8 cellular contexts compared by ENCODE assay signal in the genomic region with DNA sequence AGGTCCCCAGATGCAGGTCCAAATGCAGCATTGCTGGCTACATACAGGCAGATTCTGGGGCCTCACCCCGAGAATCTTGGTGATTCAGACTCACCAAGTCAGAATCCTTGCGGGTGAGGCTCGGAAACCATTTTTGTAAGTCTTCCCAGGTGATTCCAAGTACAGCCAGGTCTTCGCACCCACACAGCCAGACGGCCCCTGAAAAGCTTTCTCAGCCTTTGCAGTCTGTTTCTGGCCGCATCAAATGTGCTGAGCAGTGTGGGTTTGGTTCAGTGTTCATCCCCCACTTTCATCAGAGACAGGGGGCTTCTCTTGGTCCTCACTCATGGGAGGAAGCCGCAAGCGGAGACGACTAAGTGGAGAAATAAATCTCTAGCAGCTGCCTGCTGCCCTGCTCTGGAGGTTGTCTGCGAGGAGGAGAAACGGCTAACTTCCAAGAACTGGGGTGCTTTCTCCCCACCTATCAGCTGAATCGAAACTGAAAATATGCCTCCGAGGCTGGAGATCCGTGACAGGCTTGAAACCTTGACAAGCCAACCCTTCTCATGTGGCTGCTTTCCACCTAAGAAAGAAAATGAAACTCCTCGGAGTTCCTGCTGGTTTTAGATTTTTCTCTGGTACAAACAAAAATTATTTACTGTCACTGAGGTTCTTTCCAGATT. TPM values are rescaled to one million over a fixed set of nuclear protein-coding genes. Genes with fewer than 3 reads are reported as not detected.
A peak's percentile ranks its signal among the peaks of the same experiment; 100 is the strongest.
DNase-seq lines count a peak whose midpoint lies in the region; ATAC-seq, FAIRE-seq and TF ChIP-seq lines count a peak whose summit lies in the region.

No MANE protein-coding gene starts in this region.

- FAIRE-seq in bronchial epithelial cell (lab: Jason Lieb, UNC) = no peak

- H3K9ac ChIP-seq in muscle layer of colon (ENCODE audit: low read length) (peak overlapping the region; percentile 78), stomach smooth muscle (ENCODE audit: low read length in 2 of 2) (peak overlapping the region; percentile 79 to 80)

- no TSS peak for BruUV-seq in A673 (replicated peaks; lab: Mats Ljungman, UMichigan)

- TF ChIP-seq CTCF in bronchial epithelial cell (IDR thresholded peaks at IDR 0.05; ENCODE audit: insufficient read depth, low read length, severe bottlenecking) (no peak), A673 (conservative IDR thresholded peaks at IDR 0.05; ENCODE audit: low read depth, low read length) (no peak)

- no peaks in the 10 kb centered on the region for H3K9me3 ChIP-seq in muscle layer of colon (ENCODE audit: low read length)
- no peaks in the 10 kb centered on the region for H3K9me3 ChIP-seq in stomach smooth muscle (ENCODE audit: control insufficient read depth in 2 of 2, low read length in 2 of 2)
- no peaks in the 10 kb centered on the region for H3K9me3 ChIP-seq in A673 (ENCODE audit: low read depth, low read length, poor library complexity, severe bottlenecking)

- H3K4me3 ChIP-seq in bronchial epithelial cell (ENCODE audit: low read depth, low read length) (peak overlapping the region; percentile 19), muscle layer of colon (ENCODE audit: low read depth in 1 of 2, low read length in 2 of 2) (peak overlapping the region; percentile 36 to 55), stomach smooth muscle (ENCODE audit: low read length in 2 of 2) (peak overlapping the region; percentile 75 to 83), A673 (ENCODE audit: low read depth, low read length, poor library complexity, severe bottlenecking) (no peak overlapping the region)

- H3K4me1 ChIP-seq in muscle layer of colon (ENCODE audit: insufficient read depth, low read length) = peaks cover 32% of the 10 kb centered on the region
- H3K4me1 ChIP-seq in stomach smooth muscle (ENCODE audit: control insufficient read depth, insufficient read depth, low read length) = peaks cover 29% of the 10 kb centered on the region
- H3K4me1 ChIP-seq in A673 (ENCODE audit: insufficient read depth, low read length, poor library complexity, severe bottlenecking) = no peaks in the 10 kb centered on the region

- no peaks in the 10 kb centered on the region for H3K27me3 ChIP-seq in bronchial epithelial cell (ENCODE audit: control insufficient read depth, insufficient read depth, low read length)
- H3K27me3 ChIP-seq in muscle layer of colon (ENCODE audit: control insufficient read depth in 1 of 2, insufficient read depth in 2 of 2, low read length in 2 of 2) = no peaks in the 10 kb centered on the region
- H3K27me3 ChIP-seq in stomach smooth muscle (ENCODE audit: control insufficient read depth in 1 of 2, insufficient read depth in 2 of 2, low read length in 2 of 2) = no peaks in the 10 kb centered on the region
- no peaks in the 10 kb centered on the region for H3K27me3 ChIP-seq in A673 (replicated peaks; ENCODE audit: insufficient read depth, low read depth, low read length, poor library complexity)

- intact Hi-C loops in A673 (cut with micrococcal nuclease; ENCODE audit: unreplicated experiment) = no loop called here

- POLR2A ChIA-PET in A673 (lab: Charles Lee; ENCODE audit: low non-redundant PET) = no interaction called here

- CTCF ChIA-PET in A673 (lab: Charles Lee) = interaction anchor here (0.6 kb wide), 1 partner anchor 59 kb away, joined by 5 read pairs; no protein-coding TSS in a partner anchor

- ATAC-seq in GM18868 (IDR thresholded peaks at IDR 0.05; ENCODE audit: unreplicated experiment) (peak; percentile 89), HG03045 (IDR thresholded peaks at IDR 0.05; ENCODE audit: unreplicated experiment) (peak; percentile 86)

- DNase-seq in T-helper 22 cell (ENCODE audit: low read depth) (peak; percentile 26), bronchial epithelial cell (ENCODE audit: low read depth) (no peak), A673 (ENCODE audit: low spot score) (no peak), NCI-H1105 treated with DMSO at 0.1 percent for 48 hours (lab: John Stamatoyannopoulos, UW) (no peak)

- H3K36me3 ChIP-seq in bronchial epithelial cell (ENCODE audit: control insufficient read depth, insufficient read depth, low read length) (no peaks in the 10 kb centered on the region), muscle layer of colon (ENCODE audit: insufficient read depth, low read length) (no peaks in the 10 kb centered on the region), stomach smooth muscle (ENCODE audit: control insufficient read depth in 2 of 2, insufficient read depth in 2 of 2, low read length in 2 of 2) (no peaks in the 10 kb centered on the region), A673 (ENCODE audit: insufficient read depth, low read length, poor library complexity, severe bottlenecking) (no peaks in the 10 kb centered on the region)

- H3K27ac ChIP-seq in muscle layer of colon (ENCODE audit: low read depth, low read length) = peak overlapping the region; percentile 48
- H3K27ac ChIP-seq in stomach smooth muscle (ENCODE audit: low read length) = peak overlapping the region; percentile 64
- H3K27ac ChIP-seq in A673 (ENCODE audit: low read depth, low read length, poor library complexity, severe bottlenecking) = no peak overlapping the region

RNA-seq across cellular contexts. Expression of a gene that starts 8.9 kb away (rescaled TPM):
- total RNA-seq in bronchial epithelial cell (20.8 and 21.5 TPM in 2 replicates), A673 (2021) (28.6 and 34.5 TPM in 2 replicates)

RNA-seq across cellular contexts. Expression of a gene that starts 20.5 kb away (rescaled TPM):
- total RNA-seq in bronchial epithelial cell (52.7 and 70.0 TPM in 2 replicates), A673 (2021) (47.0 and 52.1 TPM in 2 replicates)
